ENCODE assay signal across 18 cellular contexts in genomic region chr5:1639757-1640156, GRCh38.
DNase-seq lines count a peak whose midpoint lies in the region; ATAC-seq and TF ChIP-seq lines count a peak whose summit lies in the region.
"Had no signal": no experiment of that assay in that cellular context is flagged by ENCODE, and none has a peak within 500 bp of the region (broad histone marks: within the 10 kb centered on the region; RNA-seq: fewer than 3 reads in every experiment).

No MANE protein-coding gene starts in this region.

- peaks cover 28% of the 10 kb centered on the region for H3K27me3 Mint-ChIP-seq in type B pancreatic cell

- no peaks in the 10 kb centered on the region for H3K36me3 ChIP-seq in BLaER1
- H3K36me3 ChIP-seq: MG63 had no signal

- peaks cover 10% of the 10 kb centered on the region; the same call in 1 of the 2 replicates for H4K20me1 ChIP-seq in BLaER1

- ATAC-seq in left cardiac atrium, result no peak

- peak overlapping the region; percentile 94 for H3K4me2 ChIP-seq in BLaER1
- H3K4me2 ChIP-seq: SK-N-SH had no signal

- H3K27me3 ChIP-seq in BLaER1, result peaks cover 50% of the 10 kb centered on the region

- intact Hi-C loops in left cardiac atrium (cut with DNase I), result loop anchor here (10.0 kb wide), 3 partner anchors 165 to 475 kb away; no protein-coding TSS in a partner anchor

- TF ChIP-seq CTCF in GM10248 (IDR thresholded peaks at IDR 0.05; ENCODE audit: control extremely low read depth, extremely low read depth, low read depth, missing control alignments) (no peak), coronary artery (IDR thresholded peaks at IDR 0.05) (no peak), type B pancreatic cell (conservative IDR thresholded peaks at IDR 0.05) (no peak)

- no peaks in the 10 kb centered on the region for H3K36me3 Mint-ChIP-seq in type B pancreatic cell
- H3K36me3 Mint-ChIP-seq: CD4-positive, alpha-beta memory T cell had no signal

- H3K9ac ChIP-seq in BLaER1, result no peak overlapping the region
- H3K9ac ChIP-seq: SK-N-SH had no signal

- H3K4me3 ChIP-seq in BLaER1, result no peak overlapping the region
- no peak overlapping the region for H3K4me3 ChIP-seq in coronary artery
- H3K4me3 ChIP-seq: MG63 had no signal

- H3K4me1 Mint-ChIP-seq in type B pancreatic cell (ENCODE audit: unreplicated experiment), result peaks cover 8% of the 10 kb centered on the region

- H3K4me1 ChIP-seq in BLaER1, result peaks cover 69% of the 10 kb centered on the region

- CTCF ChIA-PET in GM10248 (lab: Yijun Ruan, JAX), result interaction anchor here (1.5 kb wide), 1 partner anchor 159 kb away, joined by 6 read pairs; no protein-coding TSS in a partner anchor

- H3K27ac Mint-ChIP-seq in type B pancreatic cell, result no peak overlapping the region
- H3K27ac Mint-ChIP-seq: B cell; CD4-positive, alpha-beta memory T cell had no signal

- no peak overlapping the region for H3K4me3 Mint-ChIP-seq in type B pancreatic cell
- H3K4me3 Mint-ChIP-seq: B cell; CD4-positive, alpha-beta memory T cell had no signal

- H3K9me3 ChIP-seq in BLaER1, result no peaks in the 10 kb centered on the region
- H3K9me3 ChIP-seq: MG63, SK-N-SH had no signal

- H3K27ac ChIP-seq in BLaER1, result no peak overlapping the region
- H3K27ac ChIP-seq in coronary artery, result no peak overlapping the region
- H3K27ac ChIP-seq: HL-60 had no signal

- POLR2A ChIA-PET in GM10248 (lab: Yijun Ruan, JAX), result no interaction called here

- H3K9me3 Mint-ChIP-seq in type B pancreatic cell, result no peaks in the 10 kb centered on the region
- H3K9me3 Mint-ChIP-seq: CD4-positive, alpha-beta memory T cell had no signal

- DNase-seq in GM10248 (ENCODE audit: extremely low spot score) (peak; percentile 5), coronary artery (ENCODE audit: low spot score) (peak; percentile 62), type B pancreatic cell (ENCODE audit: extremely low spot score, unreplicated experiment) (peak; percentile 61), NCI-H1048 (lab: John Stamatoyannopoulos, UW) (no peak), left cardiac atrium (no peak), NCI-H2081 treated with DMSO at 0.1 percent for 48 hours (lab: John Stamatoyannopoulos, UW) (no peak)
- DNase-seq: CD4-positive, alpha-beta memory T cell; DMS79; MG63; NCI-H1105; NCI-H2107; NCI-H510A; NCI-H82; SHP77 treated with DMSO at 0.1 percent for 48 hours; SK-N-SH had no signal

Comparison
In these comparisons a context has a peak if more than half of its experiments do, and no peak if none do; other contexts are left out.
1. DNase-seq: peak in GM10248 (single experiment), coronary artery (single experiment) and type B pancreatic cell (single experiment); none in NCI-H1048 (single experiment), left cardiac atrium (single experiment) and NCI-H2081 treated with DMSO at 0.1 percent for 48 hours (single experiment).